19 cellular contexts compared by ENCODE assay signal in the genomic region with DNA sequence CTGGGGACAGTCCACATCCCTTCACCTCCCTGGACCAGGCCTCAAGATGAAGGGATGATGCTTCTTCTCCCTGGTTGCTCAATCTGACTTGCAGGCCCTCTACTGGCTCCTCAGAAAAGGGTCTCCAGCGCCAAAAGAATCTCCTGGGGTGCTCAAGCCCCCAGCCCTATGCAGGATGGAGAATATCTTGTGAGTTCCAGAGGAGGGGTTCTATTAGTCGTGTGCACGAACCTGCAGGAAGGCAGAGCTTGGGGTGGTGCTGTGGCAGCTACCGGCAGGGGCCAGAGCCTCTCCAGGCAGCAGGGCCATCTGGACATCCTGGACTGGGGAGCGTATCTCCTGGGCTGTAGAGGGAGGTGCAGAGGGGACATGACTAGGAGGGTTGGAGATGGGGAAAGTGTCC.
DNase-seq lines count a peak whose midpoint lies in the region; TF ChIP-seq lines count a peak whose summit lies in the region.
"Had no signal": no experiment of that assay in that cellular context is flagged by ENCODE, and none has a peak within 500 bp of the region (broad histone marks: within the 10 kb centered on the region; RNA-seq: fewer than 3 reads in every experiment).

No MANE protein-coding gene starts in this region.

- peak overlapping the region; percentile 23 for H3K27ac Mint-ChIP-seq in osteocyte (ENCODE audit: unreplicated experiment)
- H3K27ac Mint-ChIP-seq: activated CD4-positive, alpha-beta memory T cell treated with anti-CD3 and anti-CD28 coated beads for 36 hours; activated T-helper 1 cell treated with anti-CD3 and anti-CD28 coated beads, Interleukin-12 subunit alpha, Interleukin-12 subunit beta, Interleukin-2, Interleukin-4 antibody, amounts not matched to agents 30 ng/mL and 10 ng/mL and 1 ng/mL, durations not matched to agents 14 hours and 24 hours and 36 hours; CD8-positive, alpha-beta T cell had no signal

- CTCF ChIA-PET in OCI-LY7 (lab: Charles Lee; ENCODE audit: unreplicated experiment) (no interaction called here), RWPE1 (lab: Yijun Ruan, JAX) (no interaction called here)

- H3K4me3 ChIP-seq in OCI-LY7 (ENCODE audit: low read depth, low read length, poor library complexity, severe bottlenecking) (no peak overlapping the region), dorsolateral prefrontal cortex (peak overlapping the region in 25 of 59 donors; percentile 32 to 72 (median 50))
- H3K4me3 ChIP-seq: adrenal gland, left ventricle myocardium inferior, prostate gland had no signal

- no peaks in the 10 kb centered on the region for H3K9me3 ChIP-seq in OCI-LY7 (ENCODE audit: low read length)
- H3K9me3 ChIP-seq: adrenal gland, left ventricle myocardium inferior, prostate gland had no signal

- no peaks in the 10 kb centered on the region for H3K36me3 Mint-ChIP-seq in osteocyte (ENCODE audit: unreplicated experiment)
- H3K36me3 Mint-ChIP-seq: activated CD4-positive, alpha-beta memory T cell treated with anti-CD3 and anti-CD28 coated beads for 36 hours; CD8-positive, alpha-beta T cell had no signal

- H3K36me3 ChIP-seq in OCI-LY7 (ENCODE audit: insufficient read depth, low read length) = no peaks in the 10 kb centered on the region
- H3K36me3 ChIP-seq: adrenal gland, left ventricle myocardium inferior, prostate gland had no signal

- no peaks in the 10 kb centered on the region for H3K27me3 Mint-ChIP-seq in osteocyte (ENCODE audit: unreplicated experiment)

- peaks cover 27% of the 10 kb centered on the region for H3K4me1 Mint-ChIP-seq in osteocyte (ENCODE audit: unreplicated experiment)

- BruUV-seq in OCI-LY7 (replicated peaks; lab: Mats Ljungman, UMichigan) = no TSS peak

- H3K9me3 Mint-ChIP-seq in osteocyte (ENCODE audit: unreplicated experiment) = no peaks in the 10 kb centered on the region
- H3K9me3 Mint-ChIP-seq: activated CD4-positive, alpha-beta memory T cell treated with anti-CD3 and anti-CD28 coated beads for 36 hours; activated T-helper 1 cell treated with anti-CD3 and anti-CD28 coated beads, Interleukin-12 subunit alpha, Interleukin-12 subunit beta, Interleukin-2, Interleukin-4 antibody, amounts not matched to agents 30 ng/mL and 10 ng/mL and 1 ng/mL, durations not matched to agents 14 hours and 24 hours and 36 hours; CD8-positive, alpha-beta T cell had no signal

- DNase-seq in DMS 273 (lab: John Stamatoyannopoulos, UW; ENCODE audit: unreplicated experiment) = peak; percentile 35
- DNase-seq in DMS 273 treated with DMSO at 0.1 percent for 48 hours (lab: John Stamatoyannopoulos, UW) = no peak
- peak; percentile 10 for DNase-seq in OCI-LY7 (ENCODE audit: low spot score)
- peak in 2 of 10 donors; percentile 32 to 47 for DNase-seq in dorsolateral prefrontal cortex
- no peak for DNase-seq in osteocyte (ENCODE audit: extremely low spot score, unreplicated experiment)
- DNase-seq in CD1c-positive myeloid dendritic cell (ENCODE audit: extremely low spot score) = no peak
- DNase-seq in central memory CD4-positive, alpha-beta T cell = no peak
- DNase-seq in RWPE1 (ENCODE audit: low spot score) = no peak
- DNase-seq: activated CD4-positive, alpha-beta memory T cell treated with anti-CD3 and anti-CD28 coated beads for 36 hours; adrenal gland; CD8-positive, alpha-beta T cell; Kasumi-1; left ventricle myocardium inferior; NCI-H2029; SHP77 treated with DMSO at 0.1 percent for 48 hours; stimulated activated CD4-positive, alpha-beta T cell treated with anti-CD3 and anti-CD28 coated beads, Interleukin-15, amount 100 ng/mL, for 24 hours had no signal

- intact Hi-C loops in OCI-LY7 (cut with micrococcal nuclease; ENCODE audit: unreplicated experiment) = no loop called here
- intact Hi-C loops in dorsolateral prefrontal cortex (cut with DNase I) = loop anchor here in 1 of 2 donors (1.0 kb wide), 1 partner anchor 81 kb away; no protein-coding TSS in a partner anchor

- H3K79me2 ChIP-seq in OCI-LY7 (ENCODE audit: insufficient read depth, low read depth, low read length) = no peaks in the 10 kb centered on the region

- no peaks in the 10 kb centered on the region for H4K20me1 ChIP-seq in OCI-LY7 (ENCODE audit: insufficient read depth, low read length)

- H3K4me1 ChIP-seq in OCI-LY7 (ENCODE audit: insufficient read depth, low read length, poor library complexity, severe bottlenecking) = peaks cover 8% of the 10 kb centered on the region
- H3K4me1 ChIP-seq: adrenal gland had no signal

- TF ChIP-seq CTCF in OCI-LY7 (conservative IDR thresholded peaks at IDR 0.05; ENCODE audit: low read length) (peak; percentile 64), dorsolateral prefrontal cortex (IDR thresholded peaks at IDR 0.05 in 54 of 56, conservative IDR thresholded peaks at IDR 0.05 in 2 of 56; ENCODE audit: low read depth in 1 of 56, partially characterized antibody in 56 of 56) (peak in 39 of 56 donors; percentile 5 to 51 (median 30)), osteocyte (IDR thresholded peaks at IDR 0.05) (peak; percentile 49), RWPE1 (conservative IDR thresholded peaks at IDR 0.05; ENCODE audit: low read depth) (no peak)

- POLR2A ChIA-PET in OCI-LY7 (lab: Charles Lee) = no interaction called here
- POLR2A ChIA-PET in RWPE1 (lab: Yijun Ruan, JAX; ENCODE audit: low non-redundant PET) = no interaction called here

- H3K4me3 Mint-ChIP-seq in osteocyte (ENCODE audit: unreplicated experiment) = peak overlapping the region; percentile 66
- H3K4me3 Mint-ChIP-seq: activated CD4-positive, alpha-beta memory T cell treated with anti-CD3 and anti-CD28 coated beads for 36 hours; activated T-helper 1 cell treated with anti-CD3 and anti-CD28 coated beads, Interleukin-12 subunit alpha, Interleukin-12 subunit beta, Interleukin-2, Interleukin-4 antibody, amounts not matched to agents 30 ng/mL and 10 ng/mL and 1 ng/mL, durations not matched to agents 14 hours and 24 hours and 36 hours; CD8-positive, alpha-beta T cell had no signal

- no peaks in the 10 kb centered on the region for H3K9me2 ChIP-seq in OCI-LY7 (ENCODE audit: insufficient read depth, low read length)

- H3K27me3 ChIP-seq in dorsolateral prefrontal cortex = peaks cover 0 to 16% (median 0%) of the 10 kb centered on the region in 45 donors

- no peak overlapping the region for H3K4me2 ChIP-seq in OCI-LY7 (ENCODE audit: low read length)

- H3K27ac ChIP-seq in OCI-LY7 (ENCODE audit: low read depth, low read length, poor library complexity, severe bottlenecking) (no peak overlapping the region), dorsolateral prefrontal cortex (peak overlapping the region in 46 of 59 donors; percentile 23 to 89 (median 78)), RWPE1 (no peak overlapping the region)
- H3K27ac ChIP-seq: 22Rv1, adrenal gland, left ventricle myocardium inferior, prostate gland had no signal

- H2AFZ ChIP-seq in OCI-LY7 (ENCODE audit: low read length) = no peak overlapping the region

Comparison
In these comparisons a context has a peak if more than half of its experiments do, and no peak if none do; other contexts are left out.
1. DNase-seq: peak in DMS 273 (single experiment) and OCI-LY7 (single experiment); none in DMS 273 treated with DMSO at 0.1 percent for 48 hours (single experiment), osteocyte (single experiment), CD1c-positive myeloid dendritic cell (single experiment), central memory CD4-positive, alpha-beta T cell (single experiment) and RWPE1 (single experiment).
2. H3K27ac ChIP-seq: peak in dorsolateral prefrontal cortex (46 of 59); none in OCI-LY7 (single experiment) and RWPE1 (single experiment).